29 cellular contexts compared by ENCODE assay signal in the genomic region with DNA sequence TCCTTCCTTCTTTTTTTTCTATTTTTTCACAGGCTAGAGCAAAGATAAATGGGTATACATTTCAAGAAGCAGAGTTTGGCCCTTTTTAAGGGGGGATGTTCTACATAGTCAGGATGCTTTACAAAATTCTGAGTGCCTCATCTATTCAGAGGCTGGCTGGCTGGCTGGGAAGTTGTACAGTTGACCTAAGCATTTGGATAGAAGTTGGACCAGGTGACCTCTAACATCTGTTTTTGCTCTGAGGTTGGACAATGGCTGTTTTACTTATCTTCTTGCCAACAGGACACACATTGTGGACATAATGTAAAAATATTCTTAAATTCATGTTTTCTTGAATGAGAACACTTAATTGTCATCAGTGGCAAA.
"Had no signal": no experiment of that assay in that cellular context is flagged by ENCODE, and none has a peak within 500 bp of the region (broad histone marks: within the 10 kb centered on the region; RNA-seq: fewer than 3 reads in every experiment).

No MANE protein-coding gene starts in this region.

- H3K4me3 ChIP-seq: breast epithelium, esophagus muscularis mucosa, heart left ventricle, lower lobe of right lung, skin epidermis, upper lobe of left lung had no signal

- H3K4me1 Mint-ChIP-seq: activated CD4-positive, alpha-beta memory T cell treated with anti-CD3 and anti-CD28 coated beads, Interleukin-2, amount 10 ng/mL, durations not matched to agents 7 days and 5 days; activated CD4-positive, alpha-beta T cell treated with anti-CD3 and anti-CD28 coated beads, Interleukin-2, amount 10 ng/mL, durations not matched to agents 24 days and 14 days; immature natural killer cell; naive thymus-derived CD8-positive, alpha-beta T cell; stimulated activated effector memory CD8-positive, alpha-beta T cell treated with anti-CD3 and anti-CD28 coated beads, Interleukin-12 subunit alpha, Interleukin-12 subunit beta, amount 100 ng/mL, for 72 hours had no signal

- H3K4me1 ChIP-seq: breast epithelium, lower lobe of right lung had no signal

- H3K27me3 ChIP-seq: breast epithelium, esophagus muscularis mucosa, heart left ventricle, upper lobe of left lung had no signal

- H3K27me3 Mint-ChIP-seq: activated CD4-positive, alpha-beta memory T cell treated with anti-CD3 and anti-CD28 coated beads, Interleukin-2, amount 10 ng/mL, durations not matched to agents 7 days and 5 days; activated CD4-positive, alpha-beta T cell treated with anti-CD3 and anti-CD28 coated beads, Interleukin-2, amount 10 ng/mL, durations not matched to agents 24 days and 14 days; activated T-cell treated with anti-CD3 and anti-CD28 coated beads, Interleukin-2, amount 50 U/mL, for 24 hours; dendritic cell treated with granulocyte-macrophage colony-stimulating factor and Interleukin-4, amounts not matched to agents 40 ng/mL and 50 ng/mL, for 4 days; naive thymus-derived CD8-positive, alpha-beta T cell; stimulated activated naive CD8-positive, alpha-beta T cell treated with anti-CD3 and anti-CD28 coated beads, Interleukin-15, Interleukin-2, amounts not matched to agents 100 ng/mL and 50 ng/mL, for 24 hours had no signal

- H3K9me3 ChIP-seq: breast epithelium, esophagus muscularis mucosa, heart left ventricle, lower lobe of right lung, upper lobe of left lung had no signal

- H3K27ac ChIP-seq: breast epithelium, esophagus muscularis mucosa, lower lobe of right lung, skin epidermis, upper lobe of left lung, WERI-Rb-1 had no signal

- H3K27ac Mint-ChIP-seq: activated CD4-positive, alpha-beta memory T cell treated with anti-CD3 and anti-CD28 coated beads, Interleukin-2, amount 10 ng/mL, durations not matched to agents 7 days and 5 days; activated CD4-positive, alpha-beta T cell treated with anti-CD3 and anti-CD28 coated beads, Interleukin-2, amount 10 ng/mL, durations not matched to agents 24 days and 14 days; activated T-cell treated with anti-CD3 and anti-CD28 coated beads, Interleukin-2, amount 50 U/mL, for 24 hours; dendritic cell treated with granulocyte-macrophage colony-stimulating factor and Interleukin-4, amounts not matched to agents 40 ng/mL and 50 ng/mL, for 4 days; endodermal cell; immature natural killer cell; naive thymus-derived CD8-positive, alpha-beta T cell; stimulated activated effector memory CD8-positive, alpha-beta T cell treated with anti-CD3 and anti-CD28 coated beads, Interleukin-12 subunit alpha, Interleukin-12 subunit beta, amount 100 ng/mL, for 72 hours; stimulated activated naive CD8-positive, alpha-beta T cell treated with anti-CD3 and anti-CD28 coated beads, Interleukin-15, Interleukin-2, amounts not matched to agents 100 ng/mL and 50 ng/mL, for 24 hours; T-helper 1 cell treated with Interleukin-12 subunit alpha and Interleukin-12 subunit beta and Interleukin-4 antibody, amounts not matched to agents 30 μg/mL and 1 μg/mL, for 36 hours had no signal

- H3K36me3 Mint-ChIP-seq: immature natural killer cell; naive thymus-derived CD8-positive, alpha-beta T cell; stimulated activated effector memory CD8-positive, alpha-beta T cell treated with anti-CD3 and anti-CD28 coated beads, Interleukin-12 subunit alpha, Interleukin-12 subunit beta, amount 100 ng/mL, for 72 hours had no signal

- H3K9me3 Mint-ChIP-seq: activated CD4-positive, alpha-beta T cell treated with anti-CD3 and anti-CD28 coated beads, Interleukin-2, amount 10 ng/mL, durations not matched to agents 24 days and 14 days; activated T-cell treated with anti-CD3 and anti-CD28 coated beads, Interleukin-2, amount 50 U/mL, for 24 hours; dendritic cell treated with granulocyte-macrophage colony-stimulating factor and Interleukin-4, amounts not matched to agents 40 ng/mL and 50 ng/mL, for 4 days; endodermal cell; immature natural killer cell; stimulated activated effector memory CD8-positive, alpha-beta T cell treated with anti-CD3 and anti-CD28 coated beads, Interleukin-12 subunit alpha, Interleukin-12 subunit beta, amount 100 ng/mL, for 72 hours; stimulated activated naive CD8-positive, alpha-beta T cell treated with anti-CD3 and anti-CD28 coated beads, Interleukin-15, Interleukin-2, amounts not matched to agents 100 ng/mL and 50 ng/mL, for 24 hours; T-helper 1 cell treated with Interleukin-12 subunit alpha and Interleukin-12 subunit beta and Interleukin-4 antibody, amounts not matched to agents 30 μg/mL and 1 μg/mL, for 36 hours had no signal

- DNase-seq: activated CD4-positive, alpha-beta memory T cell treated with anti-CD3 and anti-CD28 coated beads, Interleukin-2, amount 10 ng/mL, durations not matched to agents 7 days and 5 days; activated CD4-positive, alpha-beta T cell treated with anti-CD3 and anti-CD28 coated beads, Interleukin-2, amount 10 ng/mL, durations not matched to agents 24 days and 14 days; activated CD4-positive, CD25-positive, alpha-beta regulatory T cell treated with anti-CD3 and anti-CD28 coated beads, Interleukin-2, amount 50 U/mL, for 72 hours; activated CD8-positive, alpha-beta memory T cell treated with anti-CD3 and anti-CD28 coated beads, Interleukin-2, amount 50 U/mL, for 48 hours; activated gamma-delta T cell; activated naive CD4-positive, alpha-beta T cell treated with anti-CD3 and anti-CD28 coated beads, Interleukin-2, amount 50 U/mL, for 16 hours; activated T-cell treated with anti-CD3 and anti-CD28 coated beads, Interleukin-2, amount 50 U/mL, for 24 hours; amniotic stem cell; central memory CD4-positive, alpha-beta T cell; endodermal cell; heart left ventricle; immature natural killer cell; lower lobe of right lung; naive thymus-derived CD8-positive, alpha-beta T cell; posterior cingulate gyrus; stimulated activated CD4-positive, alpha-beta T cell treated with anti-CD3 and anti-CD28 coated beads, Interleukin-4, amount 100 ng/mL, for 24 hours; SW 1271; T-helper 9 cell; upper lobe of left lung; WERI-Rb-1 had no signal

- H3K4me3 Mint-ChIP-seq: activated CD4-positive, alpha-beta memory T cell treated with anti-CD3 and anti-CD28 coated beads, Interleukin-2, amount 10 ng/mL, durations not matched to agents 7 days and 5 days; activated CD4-positive, alpha-beta T cell treated with anti-CD3 and anti-CD28 coated beads, Interleukin-2, amount 10 ng/mL, durations not matched to agents 24 days and 14 days; activated T-cell treated with anti-CD3 and anti-CD28 coated beads, Interleukin-2, amount 50 U/mL, for 24 hours; dendritic cell treated with granulocyte-macrophage colony-stimulating factor and Interleukin-4, amounts not matched to agents 40 ng/mL and 50 ng/mL, for 4 days; endodermal cell; immature natural killer cell; naive thymus-derived CD8-positive, alpha-beta T cell; stimulated activated effector memory CD8-positive, alpha-beta T cell treated with anti-CD3 and anti-CD28 coated beads, Interleukin-12 subunit alpha, Interleukin-12 subunit beta, amount 100 ng/mL, for 72 hours; stimulated activated naive CD8-positive, alpha-beta T cell treated with anti-CD3 and anti-CD28 coated beads, Interleukin-15, Interleukin-2, amounts not matched to agents 100 ng/mL and 50 ng/mL, for 24 hours; T-helper 1 cell treated with Interleukin-12 subunit alpha and Interleukin-12 subunit beta and Interleukin-4 antibody, amounts not matched to agents 30 μg/mL and 1 μg/mL, for 36 hours had no signal

- H3K36me3 ChIP-seq: breast epithelium, esophagus muscularis mucosa, lower lobe of right lung, WERI-Rb-1 had no signal

- ATAC-seq: left lobe of liver; naive thymus-derived CD8-positive, alpha-beta T cell; sciatic nerve; stimulated activated effector memory CD8-positive, alpha-beta T cell treated with anti-CD3 and anti-CD28 coated beads, Interleukin-12 subunit alpha, Interleukin-12 subunit beta, amount 100 ng/mL, for 72 hours had no signal
